Comparison of ENCODE assay signal across 1 cellular context in the genomic region with DNA sequence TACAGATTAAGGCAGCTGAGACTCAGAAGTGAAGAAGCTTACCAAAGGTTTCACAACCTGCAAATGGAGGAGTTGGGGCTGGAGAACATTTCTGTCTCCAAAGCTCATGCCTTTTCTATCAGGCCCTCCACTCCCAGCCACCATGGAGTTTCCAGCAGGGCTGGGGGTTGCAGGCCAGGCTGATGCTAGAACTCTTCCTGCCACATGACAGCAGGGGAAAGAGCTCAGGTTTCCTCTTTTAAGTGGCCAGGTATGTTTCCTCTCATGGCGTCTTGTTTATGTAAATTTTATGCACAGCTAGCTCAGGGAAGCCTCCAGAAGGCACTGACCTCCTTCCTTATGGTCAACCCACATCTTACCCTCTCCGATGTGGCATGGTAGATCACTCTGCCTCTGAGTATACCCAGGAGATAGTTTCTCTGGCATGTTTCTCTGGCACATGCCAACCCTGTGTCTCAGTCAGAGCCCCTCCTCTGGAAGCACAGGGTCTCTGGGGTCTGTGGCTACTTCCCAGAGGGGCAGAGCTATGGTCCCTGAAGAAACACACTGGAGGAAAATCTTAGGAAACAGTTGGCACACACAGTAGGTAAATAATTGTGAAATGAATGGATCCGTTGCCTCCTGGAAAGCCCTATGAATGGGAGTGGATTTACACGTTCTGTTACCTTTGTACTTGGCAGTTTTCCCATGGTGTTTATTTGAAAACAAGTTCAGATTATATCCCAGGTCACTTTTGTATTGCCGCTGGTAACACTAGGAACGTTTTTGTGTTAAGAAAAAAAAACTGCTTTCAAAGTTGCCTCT.
TF ChIP-seq lines count a peak whose summit lies in the region.

No MANE protein-coding gene starts in this region.

TF ChIP-seq in A549, 52 proteins besides CTCF, POLR2A, EP300 and RAD21 (continued from another document):
- TF ChIP-seq FOSL2 (IDR thresholded peaks at IDR 0.05) (no peak), FOSL2 (CRISPR knock-in tag; IDR thresholded peaks at IDR 0.05) (no peak), CBX2 (IDR thresholded peaks at IDR 0.05; ENCODE audit: borderline replicate concordance, low read depth) (no peak), MAFK (IDR thresholded peaks at IDR 0.05; ENCODE audit: partially characterized antibody) (no peak), KDM5A (IDR thresholded peaks at IDR 0.05) (no peak), CEBPB (IDR thresholded peaks at IDR 0.05) (no peak), TP53 (CRISPR knock-in tag; IDR thresholded peaks at IDR 0.05) (no peak), HOXA7 (CRISPR knock-in tag; IDR thresholded peaks at IDR 0.05) (no peak), GATA3 (IDR thresholded peaks at IDR 0.05; ENCODE audit: borderline replicate concordance) (no peak)
